8 cellular contexts compared by ENCODE assay signal in genomic region chr1:21329209-21329844, GRCh38. TPM values are rescaled to one million over a fixed set of nuclear protein-coding genes. Genes with fewer than 3 reads are reported as not detected.
A peak's percentile ranks its signal among the peaks of the same experiment; 100 is the strongest.
DNase-seq lines count a peak whose midpoint lies in the region; ATAC-seq, FAIRE-seq and TF ChIP-seq lines count a peak whose summit lies in the region.

No MANE protein-coding gene starts in this region.

- intact Hi-C loops in prostate gland (cut with DNase I): no loop called here

- TF ChIP-seq CTCF in epithelial cell of esophagus (IDR thresholded peaks at IDR 0.05; ENCODE audit: insufficient read depth, low read depth, low read length, missing control alignments): peak; percentile 11
- peak in 1 of 4 experiments; percentile 38 for TF ChIP-seq CTCF in prostate gland (IDR thresholded peaks at IDR 0.05)

- DNase-seq in H7: peak; percentile 74
- peak; percentile 49 for DNase-seq in RCC 7860 (ENCODE audit: low spot score)
- DNase-seq in epithelial cell of esophagus (ENCODE audit: low read depth): peak; percentile 83
- no peak for DNase-seq in prostate gland (ENCODE audit: low spot score)
- DNase-seq in NOMO-1 treated with DMSO at 0.1 percent for 48 hours (lab: John Stamatoyannopoulos, UW; ENCODE audit: unreplicated experiment): no peak
- DNase-seq in NCI-H2029 treated with DMSO at 0.1 percent for 48 hours (lab: John Stamatoyannopoulos, UW): no peak
- DNase-seq in EL: no peak

- no peak for FAIRE-seq in RCC 7860 (lab: Jason Lieb, UNC)

- no peaks in the 10 kb centered on the region for H3K9me3 ChIP-seq in prostate gland

- H3K27me3 ChIP-seq in H7 (ENCODE audit: control insufficient read depth, insufficient read depth, low read length) (no peaks in the 10 kb centered on the region), prostate gland (replicated peaks; ENCODE audit: insufficient read depth) (no peaks in the 10 kb centered on the region)

- H3K36me3 ChIP-seq in H7 (replicated peaks; ENCODE audit: control insufficient read depth, insufficient read depth, low read length) (no peaks in the 10 kb centered on the region), prostate gland (no peaks in the 10 kb centered on the region)

- H3K4me3 ChIP-seq in H7 (ENCODE audit: insufficient read depth, low read depth, low read length) (no peak overlapping the region), epithelial cell of esophagus (ENCODE audit: low read length) (no peak overlapping the region), prostate gland (no peak overlapping the region)

- TF ChIP-seq POLR2A in prostate gland (IDR thresholded peaks at IDR 0.05): no peak

- peak overlapping the region; percentile 58 to 92 for H3K27ac ChIP-seq in prostate gland

- ATAC-seq in GM19467 (IDR thresholded peaks at IDR 0.05; ENCODE audit: unreplicated experiment): no peak

- WGBS in prostate gland: 71% methylated on average over 7 of the region's 7 CpGs

- peaks cover 53% of the 10 kb centered on the region for H3K4me1 ChIP-seq in prostate gland (replicated peaks)

RNA-seq across cellular contexts. Expression of gene ECE1, which starts 39.1 kb away (rescaled TPM):
- 46.4 and 53.8 TPM in 2 replicates for total RNA-seq in H7 (2014; rRNA removed; shearing (Covaris generic))
- total RNA-seq in prostate gland: 100 to 1,000 TPM; 113 to 146 TPM

Comparison
In these comparisons a context has a peak if more than half of its experiments do, and no peak if none do; other contexts are left out.
1. DNase-seq: peak in H7 (single experiment), RCC 7860 (single experiment) and epithelial cell of esophagus (single experiment); none in prostate gland (single experiment), NOMO-1 treated with DMSO at 0.1 percent for 48 hours (single experiment), NCI-H2029 treated with DMSO at 0.1 percent for 48 hours (single experiment) and EL (single experiment).